ENCODE assay signal across 8 cellular contexts in genomic region chr12:121781751-121782615, GRCh38. TPM values are rescaled to one million over a fixed set of nuclear protein-coding genes. Genes with fewer than 3 reads are reported as not detected.
DNase-seq lines count a peak whose midpoint lies in the region; ATAC-seq and TF ChIP-seq lines count a peak whose summit lies in the region.

No MANE protein-coding gene starts in this region.

- no peaks in the 10 kb centered on the region for H3K27me3 Mint-ChIP-seq in T-helper 2 cell treated with Interferon-gamma antibody and Interleukin-4, amounts not matched to agents 5 μg/mL and 100 μg/mL, for 36 hours (ENCODE audit: low read depth)
- H3K27me3 Mint-ChIP-seq in endodermal cell (ENCODE audit: insufficient read depth): no peaks in the 10 kb centered on the region

- no peak for TF ChIP-seq POLR2A in prostate gland (IDR thresholded peaks at IDR 0.05)

- no peak overlapping the region for H3K4me3 ChIP-seq in endodermal cell (ENCODE audit: low read length)
- H3K4me3 ChIP-seq in prostate gland: no peak overlapping the region

- H3K36me3 ChIP-seq in endodermal cell (ENCODE audit: control insufficient read depth, insufficient read depth, low read length) (peaks cover 26% of the 10 kb centered on the region), prostate gland (no peaks in the 10 kb centered on the region)

- peak overlapping the region; percentile 79 for H3K4me3 Mint-ChIP-seq in T-helper 2 cell treated with Interferon-gamma antibody and Interleukin-4, amounts not matched to agents 5 μg/mL and 100 μg/mL, for 36 hours
- H3K4me3 Mint-ChIP-seq in endodermal cell: no peak overlapping the region

- 60 to 68% methylated on average over 10 to 19 of the region's 21 CpGs for WGBS in endodermal cell (ENCODE audit: insufficient coverage in 1 of 2, insufficient read length in 1 of 2), 2 experiments
- 24% methylated on average over 21 of the region's 21 CpGs for WGBS in prostate gland

- peak; percentile 54 for ATAC-seq in HG02642 (IDR thresholded peaks at IDR 0.05; ENCODE audit: poor library complexity, unreplicated experiment)

- H3K27me3 ChIP-seq in endodermal cell (ENCODE audit: control insufficient read depth, insufficient read depth, low read length, poor library complexity, severe bottlenecking): no peaks in the 10 kb centered on the region
- H3K27me3 ChIP-seq in prostate gland (replicated peaks; ENCODE audit: insufficient read depth): no peaks in the 10 kb centered on the region

- H3K27ac ChIP-seq in endodermal cell (ENCODE audit: low read depth, low read length) (no peak overlapping the region), prostate gland (peak overlapping the region; percentile 30 to 37)

- in situ Hi-C loops in GM13976 (cut with MboI; ENCODE audit: low sequenced_read_pairs, unreplicated experiment): no loop called here

- peak overlapping the region; percentile 86 for H3K27ac Mint-ChIP-seq in T-helper 2 cell treated with Interferon-gamma antibody and Interleukin-4, amounts not matched to agents 5 μg/mL and 100 μg/mL, for 36 hours
- peak overlapping the region; percentile 67 for H3K27ac Mint-ChIP-seq in endodermal cell

- H3K9me3 ChIP-seq in endodermal cell (ENCODE audit: control insufficient read depth, low read length): no peaks in the 10 kb centered on the region
- no peaks in the 10 kb centered on the region for H3K9me3 ChIP-seq in prostate gland

- H3K36me3 Mint-ChIP-seq in T-helper 2 cell treated with Interferon-gamma antibody and Interleukin-4, amounts not matched to agents 5 μg/mL and 100 μg/mL, for 36 hours (ENCODE audit: low read depth): peaks cover 51% of the 10 kb centered on the region
- H3K36me3 Mint-ChIP-seq in endodermal cell (ENCODE audit: low read depth): peaks cover 30% of the 10 kb centered on the region

- peaks cover 41% of the 10 kb centered on the region for H3K4me1 Mint-ChIP-seq in T-helper 2 cell treated with Interferon-gamma antibody and Interleukin-4, amounts not matched to agents 5 μg/mL and 100 μg/mL, for 36 hours (ENCODE audit: low read depth)
- H3K4me1 Mint-ChIP-seq in endodermal cell: peaks cover 11% of the 10 kb centered on the region

- no peak overlapping the region for H3K9ac ChIP-seq in endodermal cell (ENCODE audit: extremely low read depth, low read length, poor library complexity, severe bottlenecking)

- DNase-seq in GM13976 (ENCODE audit: low spot score) (peak; percentile 77), endodermal cell (peak; percentile 49), prostate gland (ENCODE audit: low spot score) (no peak), HuH-7.5 (ENCODE audit: low spot score) (no peak), NCI-H128 (lab: John Stamatoyannopoulos, UW; ENCODE audit: unreplicated experiment) (no peak), mesenteric fat pad (ENCODE audit: low spot score) (no peak)
- peak; percentile 72 for DNase-seq in T-helper 2 cell treated with Interferon-gamma antibody and Interleukin-4, amounts not matched to agents 5 μg/mL and 100 μg/mL, for 36 hours (ENCODE audit: low spot score)

- no peak for TF ChIP-seq CTCF in GM13976 (IDR thresholded peaks at IDR 0.05; ENCODE audit: borderline replicate concordance, control extremely low read depth, extremely low read depth, insufficient read depth, missing control alignments)
- TF ChIP-seq CTCF in endodermal cell (conservative IDR thresholded peaks at IDR 0.05): no peak
- no peak for TF ChIP-seq CTCF in prostate gland (IDR thresholded peaks at IDR 0.05)

- no peaks in the 10 kb centered on the region for H3K9me3 Mint-ChIP-seq in T-helper 2 cell treated with Interferon-gamma antibody and Interleukin-4, amounts not matched to agents 5 μg/mL and 100 μg/mL, for 36 hours
- H3K9me3 Mint-ChIP-seq in endodermal cell: no peaks in the 10 kb centered on the region

- peaks cover 7% of the 10 kb centered on the region for H3K4me1 ChIP-seq in endodermal cell (ENCODE audit: control insufficient read depth, insufficient read depth, low read length)
- H3K4me1 ChIP-seq in prostate gland (replicated peaks): peaks cover 5% of the 10 kb centered on the region

- intact Hi-C loops in prostate gland (cut with DNase I): no loop called here

RNA-seq across cellular contexts. Expression of gene RHOF, which starts 11.5 kb away (rescaled TPM):
- 10 to 100 TPM; 31.0 to 35.6 TPM for total RNA-seq in endodermal cell
- polyA plus RNA-seq in endodermal cell (2013, experiment 1 of 2): 24.1 TPM
- polyA plus RNA-seq in endodermal cell (2013, experiment 2 of 2): 19.1 TPM
- total RNA-seq in prostate gland: 10 to 100 TPM in 1 of 2 donors, 1 to 10 TPM in 1; 9.5 to 23.5 TPM
- 6.1 TPM for total RNA-seq in mesenteric fat pad

RNA-seq across cellular contexts. Expression of gene SETD1B, which starts 21.8 kb away (rescaled TPM):
- total RNA-seq in endodermal cell (10 to 100 TPM; 30.7 to 32.6 TPM), prostate gland (10 to 100 TPM; 19.2 to 27.5 TPM), mesenteric fat pad (20.7 TPM)
- 10.6 TPM for polyA plus RNA-seq in endodermal cell (2013, experiment 1 of 2)
- polyA plus RNA-seq in endodermal cell (2013, experiment 2 of 2): 10.3 TPM

Comparison
In these comparisons a context has a peak if more than half of its experiments do, and no peak if none do; other contexts are left out.
1. DNase-seq: peak in GM13976 (single experiment), T-helper 2 cell treated with Interferon-gamma antibody and Interleukin-4, amounts not matched to agents 5 μg/mL and 100 μg/mL, for 36 hours (single experiment) and endodermal cell (single experiment); none in prostate gland (single experiment), HuH-7.5 (single experiment), NCI-H128 (single experiment) and mesenteric fat pad (single experiment).